In genomic region chr13:41452462-41452861, GRCh38 we compare ENCODE assay signal across 15 cellular contexts.
"Had no signal": no experiment of that assay in that cellular context is flagged by ENCODE, and none has a peak within 500 bp of the region (broad histone marks: within the 10 kb centered on the region; RNA-seq: fewer than 3 reads in every experiment).

No MANE protein-coding gene starts in this region.

- H3K27me3 ChIP-seq: adrenal gland had no signal

- H3K27ac Mint-ChIP-seq: activated T-cell treated with anti-CD3 and anti-CD28 coated beads, Interleukin-2, amount 50 U/mL, for 24 hours; T-helper 17 cell had no signal

- H3K4me3 ChIP-seq: adrenal gland, coronary artery, right atrium auricular region, skin epidermis, transverse colon had no signal

- ATAC-seq: left colon; naive thymus-derived CD8-positive, alpha-beta T cell; T-helper 17 cell had no signal

- DNase-seq: activated gamma-delta T cell treated with Interleukin-2 at 50 U/mL for 16 hours; activated T-cell treated with anti-CD3 and anti-CD28 coated beads, Interleukin-2, amount 50 U/mL, for 24 hours; adrenal gland; caudate nucleus; effector CD8-positive, alpha-beta T cell; foreskin melanocyte; head of caudate nucleus; left colon; stimulated activated CD4-positive, alpha-beta T cell treated with anti-CD3 and anti-CD28 coated beads, Interleukin-4, amount 100 ng/mL, for 4 hours; T-helper 17 cell; transverse colon had no signal

- H3K36me3 ChIP-seq: adrenal gland, right atrium auricular region, transverse colon had no signal

- H3K27me3 Mint-ChIP-seq: T-helper 17 cell had no signal

- H3K27ac ChIP-seq: adrenal gland, coronary artery, right atrium auricular region, skin epidermis, transverse colon had no signal

- H3K4me3 Mint-ChIP-seq: activated T-cell treated with anti-CD3 and anti-CD28 coated beads, Interleukin-2, amount 50 U/mL, for 24 hours; naive thymus-derived CD8-positive, alpha-beta T cell; T-helper 17 cell had no signal

- H3K9me3 ChIP-seq: adrenal gland, right atrium auricular region, transverse colon had no signal
